23 cellular contexts compared by ENCODE assay signal in genomic region chr19:13286195-13286985, GRCh38.
"Had no signal": no experiment of that assay in that cellular context is flagged by ENCODE, and none has a peak within 500 bp of the region (broad histone marks: within the 10 kb centered on the region; RNA-seq: fewer than 3 reads in every experiment).

No MANE protein-coding gene starts in this region.

- H3K36me3 ChIP-seq: esophagus muscularis mucosa, gastroesophageal sphincter, heart left ventricle, left ventricle myocardium inferior had no signal

- H3K4me3 ChIP-seq: coronary artery, dorsolateral prefrontal cortex, esophagus muscularis mucosa, gastroesophageal sphincter, heart left ventricle, hepatocyte, left ventricle myocardium inferior, lung had no signal

- H3K79me2 ChIP-seq: hepatocyte had no signal

- H3K27ac ChIP-seq: coronary artery, esophagus muscularis mucosa, foreskin keratinocyte, gastroesophageal sphincter, heart left ventricle, hepatocyte, left ventricle myocardium inferior had no signal

- H3K4me2 ChIP-seq: hepatocyte had no signal

- H2AFZ ChIP-seq: hepatocyte had no signal

- H3K27me3 ChIP-seq: dorsolateral prefrontal cortex, foreskin keratinocyte, hepatocyte had no signal

- DNase-seq: dermis blood vessel endothelial cell; dorsolateral prefrontal cortex; effector CD4-positive, alpha-beta T cell; effector memory CD4-positive, alpha-beta T cell; foreskin keratinocyte; heart left ventricle; hypothalamus; immature natural killer cell; islet precursor cell; left colon; left ventricle myocardium inferior; mammary epithelial cell; mesendoderm; midbrain had no signal

- ATAC-seq: foreskin keratinocyte, gastroesophageal sphincter, heart left ventricle, left colon, left lobe of liver had no signal

- FAIRE-seq: colon, endothelial cell of umbilical vein, frontal cortex had no signal

- H3K9me3 ChIP-seq: esophagus muscularis mucosa, gastroesophageal sphincter, heart left ventricle, left ventricle myocardium inferior had no signal

- H3K4me1 ChIP-seq: esophagus muscularis mucosa, foreskin keratinocyte, gastroesophageal sphincter, heart left ventricle, left ventricle myocardium inferior had no signal
